ENCODE assay signal across 9 cellular contexts in the genomic region with DNA sequence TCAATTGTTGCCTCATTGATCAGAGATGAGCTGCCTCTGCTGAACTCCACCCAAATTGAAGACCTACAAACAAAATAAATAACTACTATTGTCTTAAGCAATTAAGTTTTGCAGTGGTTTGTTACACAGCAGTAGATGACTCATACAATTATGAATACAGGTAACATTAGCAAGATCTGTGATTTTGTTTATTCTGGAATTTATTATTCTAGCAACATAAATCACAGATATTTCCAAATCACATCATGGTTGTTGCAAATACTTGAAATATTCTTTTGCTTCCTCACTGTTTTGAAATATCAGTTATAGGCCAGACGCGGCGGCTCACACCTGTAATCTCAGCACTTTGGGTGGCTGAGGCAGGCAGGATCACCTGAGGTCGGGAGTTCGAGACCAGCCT. TPM values are rescaled to one million over a fixed set of nuclear protein-coding genes. Genes with fewer than 3 reads are reported as not detected.
"Had no signal": no experiment of that assay in that cellular context is flagged by ENCODE, and none has a peak within 500 bp of the region (broad histone marks: within the 10 kb centered on the region; RNA-seq: fewer than 3 reads in every experiment).

No MANE protein-coding gene starts in this region.

- DNase-seq: IMR-90, KBM-7, KG1 had no signal

- ATAC-seq: HepG2, K562 had no signal

- H3K4me3 Mint-ChIP-seq: IgD-negative memory B cell had no signal

- H3K27ac ChIP-seq: HL-60 had no signal

- H3K4me1 Mint-ChIP-seq: IgD-negative memory B cell had no signal

- FAIRE-seq: HepG2, HTR-8/SVneo, K562 had no signal

- H3K4me3 ChIP-seq: K562 had no signal

- H3K27ac Mint-ChIP-seq: IgD-negative memory B cell had no signal

RNA-seq across cellular contexts. Expression of a gene that starts 13.1 kb away (rescaled TPM):
- polyA plus RNA-seq: IgD-negative memory B cell had no signal

RNA-seq across cellular contexts. Expression of a gene that starts 27.2 kb away (rescaled TPM):
- total RNA-seq: HepG2, HT1080, IMR-90 had no signal
- polyA plus RNA-seq: IgD-negative memory B cell had no signal
